In the genomic region with DNA sequence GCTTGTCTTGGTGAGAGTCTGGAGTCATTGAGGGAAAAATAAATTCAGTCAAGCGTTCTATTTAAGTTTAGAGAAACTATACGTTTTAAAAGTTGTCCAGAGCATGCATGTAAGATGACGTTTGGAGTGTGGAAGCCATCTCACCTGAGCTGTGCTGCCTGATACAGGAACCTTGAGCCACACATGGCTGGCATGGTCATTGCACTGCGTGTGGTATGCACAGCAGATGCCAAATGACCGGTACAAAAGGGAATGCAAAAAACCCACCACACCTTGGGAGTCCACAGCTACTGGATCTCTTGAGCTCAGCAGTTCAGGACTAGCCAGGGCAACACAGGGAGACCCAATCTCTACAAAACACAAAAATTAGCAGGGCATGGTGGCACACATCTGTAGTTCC, we compare ENCODE assay signal across 23 cellular contexts. TPM values are rescaled to one million over a fixed set of nuclear protein-coding genes. Genes with fewer than 3 reads are reported as not detected.
"Had no signal": no experiment of that assay in that cellular context is flagged by ENCODE, and none has a peak within 500 bp of the region (broad histone marks: within the 10 kb centered on the region; RNA-seq: fewer than 3 reads in every experiment).

No MANE protein-coding gene starts in this region.

- H3K36me3 ChIP-seq: ovary, upper lobe of right lung had no signal

- DNase-seq: activated naive CD4-positive, alpha-beta T cell treated with anti-CD3 and anti-CD28 coated beads for 36 hours; activated naive CD8-positive, alpha-beta T cell treated with anti-CD3 and anti-CD28 coated beads, Interleukin-2, amount 50 U/mL, for 24 hours; anterior cingulate cortex; brain microvascular endothelial cell; cortex of kidney; gastrocnemius medialis; head of caudate nucleus; mesenchymal stem cell; naive thymus-derived CD4-positive, alpha-beta T cell; ovary; right lobe of liver; small intestine; stimulated activated CD4-positive, alpha-beta T cell treated with anti-CD3 and anti-CD28 coated beads, Interleukin-4, amount 100 ng/mL, for 1 hour; SW 1271; WERI-Rb-1 had no signal

- H3K4me3 Mint-ChIP-seq: activated naive CD4-positive, alpha-beta T cell treated with anti-CD3 and anti-CD28 coated beads for 36 hours; activated naive CD8-positive, alpha-beta T cell treated with anti-CD3 and anti-CD28 coated beads, Interleukin-2, amount 50 U/mL, for 24 hours; activated T-helper 1 cell treated with anti-CD3 and anti-CD28 coated beads, Interleukin-12 subunit alpha, Interleukin-12 subunit beta, Interleukin-2, Interleukin-4 antibody, amounts not matched to agents 30 ng/mL and 10 ng/mL and 1 ng/mL, durations not matched to agents 14 hours and 24 hours and 36 hours; central memory CD8-positive, alpha-beta T cell; naive thymus-derived CD4-positive, alpha-beta T cell had no signal

- H3K27me3 Mint-ChIP-seq: activated naive CD8-positive, alpha-beta T cell treated with anti-CD3 and anti-CD28 coated beads, Interleukin-2, amount 50 U/mL, for 24 hours; central memory CD8-positive, alpha-beta T cell; naive thymus-derived CD4-positive, alpha-beta T cell had no signal

- H3K27ac Mint-ChIP-seq: activated naive CD4-positive, alpha-beta T cell treated with anti-CD3 and anti-CD28 coated beads for 36 hours; activated T-helper 1 cell treated with anti-CD3 and anti-CD28 coated beads, Interleukin-12 subunit alpha, Interleukin-12 subunit beta, Interleukin-2, Interleukin-4 antibody, amounts not matched to agents 30 ng/mL and 10 ng/mL and 1 ng/mL, durations not matched to agents 14 hours and 24 hours and 36 hours had no signal

- H3K4me3 ChIP-seq: gastrocnemius medialis, ovary, right lobe of liver, upper lobe of right lung had no signal

- ATAC-seq: activated naive CD8-positive, alpha-beta T cell treated with anti-CD3 and anti-CD28 coated beads, Interleukin-2, amount 50 U/mL, for 24 hours; esophagus mucosa; gastrocnemius medialis; naive thymus-derived CD4-positive, alpha-beta T cell; right lobe of liver; upper lobe of right lung had no signal

- H3K27ac ChIP-seq: brain microvascular endothelial cell, gastrocnemius medialis, ovary, right lobe of liver, upper lobe of right lung, WERI-Rb-1 had no signal

- H3K27me3 ChIP-seq: brain microvascular endothelial cell, gastrocnemius medialis, ovary, right lobe of liver, upper lobe of right lung had no signal

- H3K4me1 ChIP-seq: right lobe of liver had no signal

- H3K9me3 ChIP-seq: gastrocnemius medialis, ovary, right lobe of liver, upper lobe of right lung had no signal

- H3K9me3 Mint-ChIP-seq: activated naive CD4-positive, alpha-beta T cell treated with anti-CD3 and anti-CD28 coated beads for 36 hours; activated naive CD8-positive, alpha-beta T cell treated with anti-CD3 and anti-CD28 coated beads, Interleukin-2, amount 50 U/mL, for 24 hours; activated T-helper 1 cell treated with anti-CD3 and anti-CD28 coated beads, Interleukin-12 subunit alpha, Interleukin-12 subunit beta, Interleukin-2, Interleukin-4 antibody, amounts not matched to agents 30 ng/mL and 10 ng/mL and 1 ng/mL, durations not matched to agents 14 hours and 24 hours and 36 hours; central memory CD8-positive, alpha-beta T cell had no signal

RNA-seq across cellular contexts. Expression of a gene that starts 11.8 kb away (rescaled TPM):
- total RNA-seq: activated naive CD4-positive, alpha-beta T cell treated with anti-CD3 and anti-CD28 coated beads for 36 hours; activated T-helper 1 cell treated with anti-CD3 and anti-CD28 coated beads, Interleukin-12 subunit alpha, Interleukin-12 subunit beta, Interleukin-2, Interleukin-4 antibody, amounts not matched to agents 30 ng/mL and 10 ng/mL and 1 ng/mL, durations not matched to agents 14 hours and 24 hours and 36 hours; esophagus mucosa; gastrocnemius medialis; lower leg skin; mucosa of gallbladder; naive thymus-derived CD4-positive, alpha-beta T cell; pulmonary artery endothelial cell; right lobe of liver; T-helper 2 cell treated with Interferon-gamma antibody and Interleukin-4, amounts not matched to agents 100 ng/mL and 5 ng/mL, for 36 hours; upper lobe of right lung had no signal
- polyA plus RNA-seq: naive thymus-derived CD4-positive, alpha-beta T cell had no signal

RNA-seq across cellular contexts. Expression of a gene that starts 41.5 kb away (rescaled TPM):
- polyA plus RNA-seq: naive thymus-derived CD4-positive, alpha-beta T cell had no signal

RNA-seq across cellular contexts. Expression of a gene that starts 57.4 kb away (rescaled TPM):
- total RNA-seq: activated naive CD4-positive, alpha-beta T cell treated with anti-CD3 and anti-CD28 coated beads for 36 hours; activated T-helper 1 cell treated with anti-CD3 and anti-CD28 coated beads, Interleukin-12 subunit alpha, Interleukin-12 subunit beta, Interleukin-2, Interleukin-4 antibody, amounts not matched to agents 30 ng/mL and 10 ng/mL and 1 ng/mL, durations not matched to agents 14 hours and 24 hours and 36 hours; esophagus mucosa; gastrocnemius medialis; lower leg skin; mucosa of gallbladder; naive thymus-derived CD4-positive, alpha-beta T cell; right lobe of liver; T-helper 2 cell treated with Interferon-gamma antibody and Interleukin-4, amounts not matched to agents 100 ng/mL and 5 ng/mL, for 36 hours; upper lobe of right lung had no signal
- polyA plus RNA-seq: small intestine had no signal
